Comparison of ENCODE assay signal across 14 cellular contexts in genomic region chr7:86788948-86789347, GRCh38.
DNase-seq lines count a peak whose midpoint lies in the region; ATAC-seq lines count a peak whose summit lies in the region.
"Had no signal": no experiment of that assay in that cellular context is flagged by ENCODE, and none has a peak within 500 bp of the region (broad histone marks: within the 10 kb centered on the region; RNA-seq: fewer than 3 reads in every experiment).

No MANE protein-coding gene starts in this region.

- intact Hi-C loops in left colon (cut with DNase I, micrococcal nuclease): no loop called here

- ATAC-seq in GM18861 (IDR thresholded peaks at IDR 0.05; ENCODE audit: unreplicated experiment) (peak; percentile 31), GM21619 (IDR thresholded peaks at IDR 0.05; ENCODE audit: unreplicated experiment) (peak; percentile 28), HG03045 (IDR thresholded peaks at IDR 0.05; ENCODE audit: unreplicated experiment) (peak; percentile 47), left colon (no peak)
- ATAC-seq: activated T-cell treated with anti-CD3 and anti-CD28 coated beads, Interleukin-2, amount 50 U/mL, for 4 hours; K562; naive thymus-derived CD8-positive, alpha-beta T cell had no signal

- no peak for DNase-seq in left colon
- DNase-seq in activated gamma-delta T cell (lab: John Stamatoyannopoulos, UW): no peak
- no peak for DNase-seq in T1000 (lab: John Stamatoyannopoulos, UW)
- DNase-seq in AML-193 (lab: John Stamatoyannopoulos, UW): no peak
- DNase-seq: activated CD4-positive, alpha-beta T cell treated with anti-CD3 and anti-CD28 coated beads, Interleukin-2, amount 50 U/mL, for 4 hours; activated naive CD8-positive, alpha-beta T cell treated with anti-CD3 and anti-CD28 coated beads, Interleukin-2, amount 10 ng/mL, durations not matched to agents 7 days and 5 days; activated T-cell treated with anti-CD3 and anti-CD28 coated beads, Interleukin-2, amount 50 U/mL, for 4 hours; BE2C; naive thymus-derived CD8-positive, alpha-beta T cell; stimulated activated CD4-positive, alpha-beta T cell treated with anti-CD3 and anti-CD28 coated beads, Interleukin-4, amount 100 ng/mL, for 4 hours had no signal
